Comparison of ENCODE assay signal across 18 cellular contexts in genomic region chr22:28179392-28179791, GRCh38.
DNase-seq lines count a peak whose midpoint lies in the region; ATAC-seq and TF ChIP-seq lines count a peak whose summit lies in the region.
"Had no signal": no experiment of that assay in that cellular context is flagged by ENCODE, and none has a peak within 500 bp of the region (broad histone marks: within the 10 kb centered on the region; RNA-seq: fewer than 3 reads in every experiment).

No MANE protein-coding gene starts in this region.

- TF ChIP-seq CTCF in VCaP (conservative IDR thresholded peaks at IDR 0.05) = no peak
- TF ChIP-seq CTCF in epithelial cell of esophagus (IDR thresholded peaks at IDR 0.05; ENCODE audit: insufficient read depth, low read depth, low read length, missing control alignments) = no peak

- no peak overlapping the region for H3K27ac Mint-ChIP-seq in stimulated activated memory B cell treated with anti-CD40 and anti-IgM and Interleukin-4, amounts not matched to agents 10 μg/mL and 1 μg/mL and 100 μg/mL, for 72 hours
- H3K27ac Mint-ChIP-seq: CD4-positive, alpha-beta memory T cell; HFFc6 had no signal

- H3K36me3 Mint-ChIP-seq in activated T-cell treated with anti-CD3 and anti-CD28 coated beads, Interleukin-2, amount 50 U/mL, for 4 hours (ENCODE audit: insufficient read depth) = no peaks in the 10 kb centered on the region
- no peaks in the 10 kb centered on the region for H3K36me3 Mint-ChIP-seq in stimulated activated memory B cell treated with anti-CD40 and anti-IgM and Interleukin-4, amounts not matched to agents 10 μg/mL and 1 μg/mL and 100 μg/mL, for 72 hours
- H3K36me3 Mint-ChIP-seq: CD4-positive, alpha-beta memory T cell had no signal

- no peak overlapping the region for H3K4me3 Mint-ChIP-seq in activated T-cell treated with anti-CD3 and anti-CD28 coated beads, Interleukin-2, amount 50 U/mL, for 4 hours
- no peak overlapping the region for H3K4me3 Mint-ChIP-seq in stimulated activated memory B cell treated with anti-CD40 and anti-IgM and Interleukin-4, amounts not matched to agents 10 μg/mL and 1 μg/mL and 100 μg/mL, for 72 hours
- H3K4me3 Mint-ChIP-seq: CD4-positive, alpha-beta memory T cell; HFFc6 had no signal

- peak overlapping the region; percentile 83; the same call in 1 of the 2 replicates for H3K27ac ChIP-seq in VCaP

- DNase-seq in epithelial cell of esophagus (ENCODE audit: low read depth) (peak; percentile 45), mucosa of gallbladder (ENCODE audit: low spot score) (peak; percentile 27), renal cortical epithelial cell (ENCODE audit: low read depth) (peak; percentile 10), SHP77 (lab: John Stamatoyannopoulos, UW) (no peak)
- DNase-seq in activated T-cell treated with anti-CD3 and anti-CD28 coated beads, Interleukin-2, amount 50 U/mL, for 4 hours = no peak
- DNase-seq: C1 segment of cervical spinal cord; Calu3; CD4-positive, alpha-beta memory T cell; COR-L47; DMS53; DMS79 treated with DMSO at 0.1 percent for 48 hours; GF-D8; GOT3; HFFc6 had no signal

- no peak overlapping the region for H3K4me3 ChIP-seq in epithelial cell of esophagus (ENCODE audit: low read length)
- H3K4me3 ChIP-seq: HAP-1 had no signal

- H3K4me1 Mint-ChIP-seq in activated T-cell treated with anti-CD3 and anti-CD28 coated beads, Interleukin-2, amount 50 U/mL, for 4 hours (ENCODE audit: low read depth) = no peaks in the 10 kb centered on the region
- H3K4me1 Mint-ChIP-seq in stimulated activated memory B cell treated with anti-CD40 and anti-IgM and Interleukin-4, amounts not matched to agents 10 μg/mL and 1 μg/mL and 100 μg/mL, for 72 hours = no peaks in the 10 kb centered on the region
- H3K4me1 Mint-ChIP-seq: CD4-positive, alpha-beta memory T cell had no signal

- H3K9me3 Mint-ChIP-seq in activated T-cell treated with anti-CD3 and anti-CD28 coated beads, Interleukin-2, amount 50 U/mL, for 4 hours = no peaks in the 10 kb centered on the region
- H3K9me3 Mint-ChIP-seq in stimulated activated memory B cell treated with anti-CD40 and anti-IgM and Interleukin-4, amounts not matched to agents 10 μg/mL and 1 μg/mL and 100 μg/mL, for 72 hours = no peaks in the 10 kb centered on the region
- H3K9me3 Mint-ChIP-seq: HFFc6 had no signal

- H3K27me3 Mint-ChIP-seq in activated T-cell treated with anti-CD3 and anti-CD28 coated beads, Interleukin-2, amount 50 U/mL, for 4 hours (ENCODE audit: low read depth) = no peaks in the 10 kb centered on the region
- no peaks in the 10 kb centered on the region for H3K27me3 Mint-ChIP-seq in stimulated activated memory B cell treated with anti-CD40 and anti-IgM and Interleukin-4, amounts not matched to agents 10 μg/mL and 1 μg/mL and 100 μg/mL, for 72 hours

- ATAC-seq in activated T-cell treated with anti-CD3 and anti-CD28 coated beads, Interleukin-2, amount 50 U/mL, for 4 hours = no peak
- no peak for ATAC-seq in stimulated activated memory B cell treated with anti-CD40 and anti-IgM and Interleukin-4, amounts not matched to agents 10 μg/mL and 1 μg/mL and 100 μg/mL, for 72 hours
- no peak for ATAC-seq in HG02870 (IDR thresholded peaks at IDR 0.05; ENCODE audit: unreplicated experiment)

Comparison
In these comparisons a context has a peak if more than half of its experiments do, and no peak if none do; other contexts are left out.
1. DNase-seq: peak in epithelial cell of esophagus (single experiment), mucosa of gallbladder (single experiment) and renal cortical epithelial cell (single experiment); none in SHP77 (0 of 2) and activated T-cell treated with anti-CD3 and anti-CD28 coated beads, Interleukin-2, amount 50 U/mL, for 4 hours (single experiment).